In the genomic region with DNA sequence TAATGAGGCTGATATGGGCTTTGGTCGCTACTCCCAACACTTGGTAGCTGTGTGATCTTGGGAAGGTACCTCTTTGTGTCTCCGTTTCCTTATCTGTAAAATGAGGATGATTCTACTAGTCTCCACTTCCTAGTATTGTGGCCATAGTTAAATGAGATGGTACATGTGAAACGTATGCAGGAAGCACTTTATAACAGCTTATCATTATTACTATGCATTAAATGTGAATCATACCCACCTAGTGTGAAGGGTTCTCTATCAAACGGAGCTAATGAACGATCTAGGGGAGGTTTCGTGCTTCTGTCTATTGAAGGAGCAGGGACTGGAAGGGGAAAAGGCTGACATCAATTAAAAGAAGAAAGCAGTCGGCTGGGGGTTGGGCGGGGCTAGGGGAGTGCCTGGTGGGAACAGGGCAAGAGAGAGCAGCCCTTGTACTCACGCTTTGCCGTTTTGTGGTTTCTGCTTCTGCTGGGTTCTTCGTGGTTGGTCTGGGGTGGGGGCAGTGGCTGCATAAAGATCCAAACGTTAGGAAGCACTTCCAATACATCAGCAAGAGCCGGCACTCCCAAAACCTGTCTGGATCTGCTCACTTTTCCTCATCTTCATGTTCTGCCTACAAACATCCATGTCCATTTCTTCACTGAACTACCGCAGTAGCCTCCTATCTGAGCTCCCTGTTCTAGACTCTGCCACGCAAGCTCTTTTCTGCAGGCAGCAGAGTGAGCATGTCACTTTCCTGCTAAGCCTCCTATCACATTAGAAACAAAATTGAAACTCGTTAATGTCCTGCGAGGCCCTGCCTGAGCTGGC, we compare ENCODE assay signal across 11 cellular contexts. TPM values are rescaled to one million over a fixed set of nuclear protein-coding genes. Genes with fewer than 3 reads are reported as not detected.
DNase-seq lines count a peak whose midpoint lies in the region; ATAC-seq and TF ChIP-seq lines count a peak whose summit lies in the region.
"Had no signal": no experiment of that assay in that cellular context is flagged by ENCODE, and none has a peak within 500 bp of the region (broad histone marks: within the 10 kb centered on the region; RNA-seq: fewer than 3 reads in every experiment).

No MANE protein-coding gene starts in this region.

- peak overlapping the region; percentile 70 for H3K4me3 Mint-ChIP-seq in CD4-positive, alpha-beta T cell
- H3K4me3 Mint-ChIP-seq in activated naive CD4-positive, alpha-beta T cell treated with anti-CD3 and anti-CD28 coated beads, Interleukin-2, amount 10 ng/mL, durations not matched to agents 7 days and 5 days, result peak overlapping the region; percentile 40

- no peaks in the 10 kb centered on the region for H3K27me3 ChIP-seq in CD4-positive, alpha-beta T cell (ENCODE audit: control insufficient read depth, insufficient read depth, low read length)
- H3K27me3 ChIP-seq in prostate gland (replicated peaks; ENCODE audit: insufficient read depth), result peaks cover 4% of the 10 kb centered on the region

- intact Hi-C loops in CD4-positive, alpha-beta T cell (cut with DNase I, micrococcal nuclease), result loop anchor here (1.0 to 5.0 kb wide), 3 partner anchors 9 to 40 kb away; no protein-coding TSS in a partner anchor
- intact Hi-C loops in prostate gland (cut with DNase I), result loop anchor here (5.0 kb wide), 2 partner anchors 126 to 156 kb away; no protein-coding TSS in a partner anchor

- H3K4me1 ChIP-seq in prostate gland (replicated peaks), result no peaks in the 10 kb centered on the region
- H3K4me1 ChIP-seq: parathyroid adenoma had no signal

- H3K36me3 Mint-ChIP-seq in CD4-positive, alpha-beta T cell (ENCODE audit: low read depth), result peaks cover 100% of the 10 kb centered on the region
- H3K36me3 Mint-ChIP-seq in activated naive CD4-positive, alpha-beta T cell treated with anti-CD3 and anti-CD28 coated beads, Interleukin-2, amount 10 ng/mL, durations not matched to agents 7 days and 5 days, result peaks cover 86% of the 10 kb centered on the region

- H3K27me3 Mint-ChIP-seq in CD4-positive, alpha-beta T cell, result no peaks in the 10 kb centered on the region
- H3K27me3 Mint-ChIP-seq in activated naive CD4-positive, alpha-beta T cell treated with anti-CD3 and anti-CD28 coated beads, Interleukin-2, amount 10 ng/mL, durations not matched to agents 7 days and 5 days, result no peaks in the 10 kb centered on the region

- ATAC-seq in CD4-positive, alpha-beta T cell (ENCODE audit: poor library complexity), result peak; percentile 39
- ATAC-seq in HG02981 (IDR thresholded peaks at IDR 0.05; ENCODE audit: unreplicated experiment) (no peak), GM19455 (IDR thresholded peaks at IDR 0.05; ENCODE audit: unreplicated experiment) (no peak)

- no peaks in the 10 kb centered on the region for H3K36me3 ChIP-seq in prostate gland

- DNase-seq in CD4-positive, alpha-beta T cell, result peak in 8 of 10 experiments; percentile 35 to 65 (median 56)
- DNase-seq in T-helper 22 cell (ENCODE audit: low read depth) (peak; percentile 57), prostate gland (ENCODE audit: low spot score) (no peak), Ammon's horn (ENCODE audit: low spot score) (no peak), SIG-M5 (lab: John Stamatoyannopoulos, UW) (no peak)
- peak; percentile 74 for DNase-seq in activated naive CD4-positive, alpha-beta T cell treated with anti-CD3 and anti-CD28 coated beads, Interleukin-2, amount 10 ng/mL, durations not matched to agents 7 days and 5 days

- no peaks in the 10 kb centered on the region for H3K9me3 ChIP-seq in CD4-positive, alpha-beta T cell (ENCODE audit: control insufficient read depth, low read length)
- H3K9me3 ChIP-seq in prostate gland, result no peaks in the 10 kb centered on the region

- H3K9me3 Mint-ChIP-seq in CD4-positive, alpha-beta T cell, result no peaks in the 10 kb centered on the region
- H3K9me3 Mint-ChIP-seq in activated naive CD4-positive, alpha-beta T cell treated with anti-CD3 and anti-CD28 coated beads, Interleukin-2, amount 10 ng/mL, durations not matched to agents 7 days and 5 days, result no peaks in the 10 kb centered on the region

- WGBS in prostate gland, result 48% methylated on average over 17 of the region's 17 CpGs

- peak overlapping the region; percentile 96 for H3K27ac Mint-ChIP-seq in CD4-positive, alpha-beta T cell
- peak overlapping the region; percentile 87 for H3K27ac Mint-ChIP-seq in activated naive CD4-positive, alpha-beta T cell treated with anti-CD3 and anti-CD28 coated beads, Interleukin-2, amount 10 ng/mL, durations not matched to agents 7 days and 5 days

- TF ChIP-seq POLR2A in prostate gland (IDR thresholded peaks at IDR 0.05), result no peak

- CTCF ChIA-PET in CD4-positive, alpha-beta T cell (lab: Charles Lee), result interaction anchor here (0.7 to 4.6 kb wide), 19 partner anchors 8 to 82 kb away, joined by 3 to 32 read pairs (median 5); partner anchors contain the start of gene LCP2
- CTCF ChIA-PET in activated naive CD4-positive, alpha-beta T cell treated with anti-CD3 and anti-CD28 coated beads, Interleukin-2, amount 10 ng/mL, durations not matched to agents 7 days and 5 days (lab: Charles Lee), result interaction anchor here (0.6 to 16.1 kb wide), 17 partner anchors 8 to 152 kb away, joined by 3 to 465 read pairs (median 9); partner anchors contain the start of gene LCP2

- POLR2A ChIA-PET in CD4-positive, alpha-beta T cell (lab: Charles Lee), result interaction anchor here (0.6 to 6.9 kb wide), 21 partner anchors 8 to 153 kb away, joined by 3 to 112 read pairs (median 6); partner anchors contain the start of genes C5orf58 and LCP2

- H3K4me3 ChIP-seq in prostate gland, result no peak overlapping the region

- H3K27ac ChIP-seq in CD4-positive, alpha-beta T cell (ENCODE audit: low read depth, low read length), result peak overlapping the region; percentile 82
- peak overlapping the region; percentile 17 to 42 for H3K27ac ChIP-seq in prostate gland

- TF ChIP-seq CTCF in CD4-positive, alpha-beta T cell (IDR thresholded peaks at IDR 0.05), result no peak
- TF ChIP-seq CTCF in prostate gland (IDR thresholded peaks at IDR 0.05), result no peak

- peaks cover 94% of the 10 kb centered on the region for H3K4me1 Mint-ChIP-seq in CD4-positive, alpha-beta T cell (ENCODE audit: low read depth)
- peaks cover 93% of the 10 kb centered on the region for H3K4me1 Mint-ChIP-seq in activated naive CD4-positive, alpha-beta T cell treated with anti-CD3 and anti-CD28 coated beads, Interleukin-2, amount 10 ng/mL, durations not matched to agents 7 days and 5 days

RNA-seq across cellular contexts. Expression of gene LCP2, which starts 30.8 kb away (rescaled TPM):
- total RNA-seq in CD4-positive, alpha-beta T cell, result 100 to 1,000 TPM; 154 to 155 TPM
- total RNA-seq in prostate gland, result 10 to 100 TPM in 1 of 2 donors, 1 to 10 TPM in 1; 3.3 to 11.3 TPM
- total RNA-seq: NCI-H460 had no signal

RNA-seq across cellular contexts. Expression of gene C5orf58, which starts 34.0 kb away (rescaled TPM):
- not detected for total RNA-seq in CD4-positive, alpha-beta T cell
- 10 to 100 TPM in 1 of 2 donors, not detected in 1; 15.7 TPM for total RNA-seq in prostate gland
- total RNA-seq: NCI-H460; T-helper 2 cell treated with Interferon-gamma antibody and Interleukin-4, amounts not matched to agents 100 ng/mL and 5 ng/mL, for 36 hours had no signal

Comparison
In these comparisons a context has a peak if more than half of its experiments do, and no peak if none do; other contexts are left out.
1. DNase-seq: peak in CD4-positive, alpha-beta T cell (8 of 10), T-helper 22 cell (single experiment) and activated naive CD4-positive, alpha-beta T cell treated with anti-CD3 and anti-CD28 coated beads, Interleukin-2, amount 10 ng/mL, durations not matched to agents 7 days and 5 days (single experiment); none in prostate gland (single experiment), Ammon's horn (single experiment) and SIG-M5 (single experiment).
2. RNA of gene LCP2, which starts 30.8 kb away (total RNA-seq): 154 to 155 TPM in CD4-positive, alpha-beta T cell; 3.3 to 11.3 TPM in prostate gland; every median in the first group is over 10 times any median in the second.